ENCODE assay signal across 23 cellular contexts in the genomic region with DNA sequence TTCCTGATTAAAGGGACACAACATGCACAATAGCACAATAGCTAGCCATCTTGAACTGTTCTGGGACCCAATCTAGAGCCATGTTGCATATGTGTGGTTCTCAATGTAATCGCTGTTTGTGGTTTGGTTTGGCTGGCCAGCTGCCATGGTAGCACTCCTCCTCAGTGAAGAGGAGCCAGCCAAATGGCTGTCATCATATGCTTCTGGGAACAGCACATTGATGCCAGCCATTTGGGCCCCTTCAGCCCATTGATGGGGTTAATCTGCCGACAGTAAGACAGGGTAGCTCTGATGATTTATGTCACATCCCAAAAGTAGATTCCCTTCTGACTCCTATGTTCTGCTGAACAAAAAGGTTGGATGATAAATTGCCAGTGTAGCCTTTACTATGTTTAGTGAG. TPM values are rescaled to one million over a fixed set of nuclear protein-coding genes. Genes with fewer than 3 reads are reported as not detected.
"Had no signal": no experiment of that assay in that cellular context is flagged by ENCODE, and none has a peak within 500 bp of the region (broad histone marks: within the 10 kb centered on the region; RNA-seq: fewer than 3 reads in every experiment).

No MANE protein-coding gene starts in this region.

- H3K4me1 ChIP-seq: pancreas, stomach, testis, upper lobe of left lung had no signal

- H3K36me3 Mint-ChIP-seq: natural killer cell; stimulated activated effector memory CD8-positive, alpha-beta T cell treated with anti-CD3 and anti-CD28 coated beads, Interleukin-12 subunit alpha, Interleukin-12 subunit beta, amount 100 ng/mL, for 72 hours had no signal

- ATAC-seq: left colon; natural killer cell; pancreas; sciatic nerve; stimulated activated effector memory CD8-positive, alpha-beta T cell treated with anti-CD3 and anti-CD28 coated beads, Interleukin-12 subunit alpha, Interleukin-12 subunit beta, amount 100 ng/mL, for 72 hours had no signal

- H3K9me3 Mint-ChIP-seq: activated CD4-positive, alpha-beta T cell treated with anti-CD3 and anti-CD28 coated beads, Interleukin-2, amount 10 ng/mL, durations not matched to agents 7 days and 5 days; natural killer cell had no signal

- H3K4me3 Mint-ChIP-seq: activated CD4-positive, alpha-beta T cell treated with anti-CD3 and anti-CD28 coated beads, Interleukin-2, amount 10 ng/mL, durations not matched to agents 7 days and 5 days; natural killer cell; stimulated activated effector memory CD8-positive, alpha-beta T cell treated with anti-CD3 and anti-CD28 coated beads, Interleukin-12 subunit alpha, Interleukin-12 subunit beta, amount 100 ng/mL, for 72 hours had no signal

- H3K27me3 ChIP-seq: hepatocyte, stomach, testis, upper lobe of left lung had no signal

- DNase-seq: activated CD4-positive, alpha-beta T cell treated with anti-CD3 and anti-CD28 coated beads, Interleukin-2, amount 10 ng/mL, durations not matched to agents 7 days and 5 days; activated CD8-positive, alpha-beta memory T cell treated with anti-CD3 and anti-CD28 coated beads, Interleukin-2, amount 50 U/mL, for 4 hours; activated effector memory CD4-positive, alpha-beta T cell treated with Interleukin-2 at 50 U/mL for 16 hours; activated naive CD4-positive, alpha-beta T cell treated with anti-CD3 and anti-CD28 coated beads, Interleukin-2, amount 50 U/mL, for 16 hours; activated T-cell treated with anti-CD3 and anti-CD28 coated beads, Interleukin-2, amount 50 U/mL, for 48 hours; aorta; effector CD4-positive, alpha-beta T cell; left colon; natural killer cell; pancreas; stimulated activated CD4-positive, alpha-beta T cell treated with anti-CD3 and anti-CD28 coated beads, Interleukin-4, amount 100 ng/mL, for 24 hours; stomach; T1000; testis; upper lobe of left lung had no signal

- H3K27ac Mint-ChIP-seq: activated CD4-positive, alpha-beta T cell treated with anti-CD3 and anti-CD28 coated beads, Interleukin-2, amount 10 ng/mL, durations not matched to agents 7 days and 5 days; natural killer cell; stimulated activated effector memory CD8-positive, alpha-beta T cell treated with anti-CD3 and anti-CD28 coated beads, Interleukin-12 subunit alpha, Interleukin-12 subunit beta, amount 100 ng/mL, for 72 hours had no signal

- H3K36me3 ChIP-seq: pancreas, stomach, upper lobe of left lung had no signal

- H3K4me1 Mint-ChIP-seq: activated CD4-positive, alpha-beta T cell treated with anti-CD3 and anti-CD28 coated beads, Interleukin-2, amount 10 ng/mL, durations not matched to agents 7 days and 5 days; natural killer cell; stimulated activated effector memory CD8-positive, alpha-beta T cell treated with anti-CD3 and anti-CD28 coated beads, Interleukin-12 subunit alpha, Interleukin-12 subunit beta, amount 100 ng/mL, for 72 hours had no signal

- H3K4me3 ChIP-seq: hepatocyte, lung, pancreas, smooth muscle cell, stomach, testis, upper lobe of left lung had no signal

- H3K9me3 ChIP-seq: pancreas, testis, upper lobe of left lung had no signal

- H3K27ac ChIP-seq: hepatocyte, pancreas, stomach, testis, upper lobe of left lung had no signal

RNA-seq across cellular contexts. Expression of gene AWAT2, which starts 48.5 kb away (rescaled TPM):
- total RNA-seq: activated CD4-positive, alpha-beta T cell treated with anti-CD3 and anti-CD28 coated beads, Interleukin-2, amount 10 ng/mL, durations not matched to agents 7 days and 5 days; aorta; cerebellum; fibroblast of villous mesenchyme; hepatocyte; left colon; lung; natural killer cell; pancreas; sciatic nerve; smooth muscle cell; stomach; T-helper 1 cell treated with Interleukin-12 subunit alpha and Interleukin-12 subunit beta and Interleukin-4 antibody, amounts not matched to agents 30 ng/mL and 1 ng/mL, for 36 hours had no signal
